8 cellular contexts compared by ENCODE assay signal in genomic region chr19:54190942-54191670, GRCh38. TPM values are rescaled to one million over a fixed set of nuclear protein-coding genes. Genes with fewer than 3 reads are reported as not detected.
A peak's percentile ranks its signal among the peaks of the same experiment; 100 is the strongest.
DNase-seq lines count a peak whose midpoint lies in the region; ATAC-seq and TF ChIP-seq lines count a peak whose summit lies in the region.

TSEN34 (plus strand) TSS chr19:54191308; CDS start chr19:54191365, 57 bp downstream.

- in situ Hi-C loops in KBM-7 (cut with MboI; ENCODE audit: low pct_unique_long_range_greater_than_20kb, low sequenced_read_pairs) (no loop called here), transverse colon (cut with MboI; ENCODE audit: low pct_ligation_motif_present in 1 of 4, low pct_unique_long_range_greater_than_20kb in 1 of 4, low sequenced_read_pairs in 3 of 4) (no loop called here)

- H3K4me1 ChIP-seq in ES-I3 (ENCODE audit: insufficient read depth, low read length) (no peaks in the 10 kb centered on the region; the same call in 1 of the 2 replicates), transverse colon (peaks cover 16 to 41% (median 29%) of the 10 kb centered on the region in 4 donors)

- peak within 1 kb of the TSS; percentile 97 for H3K9ac ChIP-seq in ES-I3 (ENCODE audit: low read depth, low read length)

- CTCF ChIA-PET in activated naive CD4-positive, alpha-beta T cell treated with anti-CD3 and anti-CD28 coated beads, Interleukin-2, amount 10 ng/mL, durations not matched to agents 7 days and 5 days (lab: Charles Lee), result interaction anchor here (1.2 kb wide), 1 partner anchor 75 kb away, joined by 3 read pairs; no protein-coding TSS in a partner anchor

- H3K9me3 ChIP-seq in ES-I3 (ENCODE audit: control insufficient read depth, insufficient read depth, low read length), result no peaks in the 10 kb centered on the region
- no peaks in the 10 kb centered on the region for H3K9me3 ChIP-seq in transverse colon

- H3K27ac Mint-ChIP-seq in activated naive CD4-positive, alpha-beta T cell treated with anti-CD3 and anti-CD28 coated beads, Interleukin-2, amount 10 ng/mL, durations not matched to agents 7 days and 5 days, result peak within 1 kb of the TSS; percentile 96
- peak within 1 kb of the TSS; percentile 100 for H3K27ac Mint-ChIP-seq in osteocyte (ENCODE audit: unreplicated experiment)

- no peak for TF ChIP-seq EP300 in transverse colon (IDR thresholded peaks at IDR 0.05; ENCODE audit: low read depth)

- intact Hi-C loops in head of caudate nucleus (cut with DNase I), result loop anchor here (1.0 kb wide), 1 partner anchor 9 kb away; the partner anchor contains the start of gene RPS9
- intact Hi-C loops in transverse colon (cut with DNase I; ENCODE audit: low total_unique reads), result no loop called here

- peak within 1 kb of the TSS; percentile 89 for H3K4me3 Mint-ChIP-seq in activated naive CD4-positive, alpha-beta T cell treated with anti-CD3 and anti-CD28 coated beads, Interleukin-2, amount 10 ng/mL, durations not matched to agents 7 days and 5 days
- peak within 1 kb of the TSS; percentile 93 for H3K4me3 Mint-ChIP-seq in osteocyte (ENCODE audit: unreplicated experiment)

- peaks cover 45% of the 10 kb centered on the region for H3K4me1 Mint-ChIP-seq in activated naive CD4-positive, alpha-beta T cell treated with anti-CD3 and anti-CD28 coated beads, Interleukin-2, amount 10 ng/mL, durations not matched to agents 7 days and 5 days
- H3K4me1 Mint-ChIP-seq in osteocyte (ENCODE audit: unreplicated experiment), result peaks cover 35% of the 10 kb centered on the region

- H3K36me3 ChIP-seq in ES-I3 (ENCODE audit: insufficient read depth, low read length), result no peaks in the 10 kb centered on the region
- peaks cover 0 to 15% (median 2%) of the 10 kb centered on the region in 4 donors for H3K36me3 ChIP-seq in transverse colon

- DNase-seq in KBM-7 (peak; percentile 92), RKO (ENCODE audit: low spot score) (peak; percentile 86), head of caudate nucleus (peak in 40 of 42 donors; percentile 64 to 93 (median 86)), osteocyte (ENCODE audit: extremely low spot score, unreplicated experiment) (peak; percentile 95), transverse colon (peak; percentile 90)
- peak; percentile 89 for DNase-seq in activated naive CD4-positive, alpha-beta T cell treated with anti-CD3 and anti-CD28 coated beads, Interleukin-2, amount 10 ng/mL, durations not matched to agents 7 days and 5 days

- 0% methylated on average over 49 of the region's 76 CpGs; no CpG with 5 or more reads in 1 of the 2 donors for WGBS in transverse colon (ENCODE audit: low coverage in 1 of 2), 2 donors

- ATAC-seq in GM21723 (IDR thresholded peaks at IDR 0.05; ENCODE audit: unreplicated experiment), result peak; percentile 38

- no peaks in the 10 kb centered on the region for H3K27me3 Mint-ChIP-seq in activated naive CD4-positive, alpha-beta T cell treated with anti-CD3 and anti-CD28 coated beads, Interleukin-2, amount 10 ng/mL, durations not matched to agents 7 days and 5 days
- no peaks in the 10 kb centered on the region for H3K27me3 Mint-ChIP-seq in osteocyte (ENCODE audit: unreplicated experiment)

- TF ChIP-seq CTCF in osteocyte (IDR thresholded peaks at IDR 0.05) (no peak), transverse colon (IDR thresholded peaks at IDR 0.05) (no peak)

- H3K27ac ChIP-seq in transverse colon, result peak within 1 kb of the TSS; percentile 92 to 99 (median 95)

- TF ChIP-seq POLR2A in transverse colon (IDR thresholded peaks at IDR 0.05), result peak; percentile 70

- H3K36me3 Mint-ChIP-seq in activated naive CD4-positive, alpha-beta T cell treated with anti-CD3 and anti-CD28 coated beads, Interleukin-2, amount 10 ng/mL, durations not matched to agents 7 days and 5 days, result peaks cover 21% of the 10 kb centered on the region
- peaks cover 18% of the 10 kb centered on the region for H3K36me3 Mint-ChIP-seq in osteocyte (ENCODE audit: unreplicated experiment)

- H3K9me3 Mint-ChIP-seq in activated naive CD4-positive, alpha-beta T cell treated with anti-CD3 and anti-CD28 coated beads, Interleukin-2, amount 10 ng/mL, durations not matched to agents 7 days and 5 days, result no peaks in the 10 kb centered on the region
- H3K9me3 Mint-ChIP-seq in osteocyte (ENCODE audit: unreplicated experiment), result no peaks in the 10 kb centered on the region

- H3K4me3 ChIP-seq in transverse colon, result peak within 1 kb of the TSS; percentile 56 to 97 (median 78)

- H3K27me3 ChIP-seq in transverse colon, result no peaks in the 10 kb centered on the region

RNA-seq across cellular contexts. Expression of gene TSEN34, which starts in this region (rescaled TPM):
- total RNA-seq in osteocyte (51.1 and 53.7 TPM in 2 replicates), transverse colon (100 to 1,000 TPM in 1 of 4 donors, 10 to 100 TPM in 3; 62.0 to 138 (median 65.9) TPM)

Comparison
In these comparisons a context has a peak if more than half of its experiments do, and no peak if none do; other contexts are left out.
1. Peak in every context shown above with its lines: DNase-seq, ATAC-seq, H3K4me3 ChIP-seq and H3K27ac ChIP-seq.